In the genomic region with DNA sequence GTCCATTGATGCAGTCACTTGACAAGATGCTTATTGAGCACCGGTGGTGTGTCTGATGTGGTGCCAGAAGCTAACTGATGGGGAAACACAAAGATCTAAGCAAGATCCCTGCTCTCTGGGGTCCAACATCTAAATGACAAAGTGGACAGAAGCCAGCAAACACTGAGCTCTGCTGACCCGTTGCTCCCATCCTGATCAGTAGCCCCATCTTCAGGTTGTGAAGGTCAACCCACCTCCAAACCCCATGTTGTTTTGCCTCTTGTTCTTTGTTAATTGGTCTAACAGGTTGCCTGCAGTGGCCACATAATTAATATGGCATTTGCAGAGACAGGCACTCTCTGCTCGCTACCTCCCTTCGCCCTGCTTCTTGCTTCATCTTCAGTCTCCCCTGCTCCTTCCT, we compare ENCODE assay signal across 20 cellular contexts.
"Had no signal": no experiment of that assay in that cellular context is flagged by ENCODE, and none has a peak within 500 bp of the region (broad histone marks: within the 10 kb centered on the region; RNA-seq: fewer than 3 reads in every experiment).

No MANE protein-coding gene starts in this region.

- H3K4me3 ChIP-seq: MG63, SJSA1, SK-N-MC had no signal

- H3K9me3 ChIP-seq: MG63, SJSA1 had no signal

- H3K27me3 ChIP-seq: SJSA1 had no signal

- H3K36me3 ChIP-seq: MG63, SJSA1 had no signal

- FAIRE-seq: HepG2, RCC 7860 had no signal

- DNase-seq: IMR-90, Karpas-422, KG1, MG63, NCI-H1092 treated with DMSO at 0.1 percent for 48 hours, NCI-H1436, NCI-H1694 treated with DMSO at 0.1 percent for 48 hours, NCI-H1930, NCI-H2081, NCI-H2107, NCI-H2227 treated with DMSO at 0.1 percent for 48 hours, NCI-H526 treated with DMSO at 0.1 percent for 48 hours, NCI-H774, Right ventricle myocardium superior, RPMI8226, SIG-M5 had no signal

- H3K27ac ChIP-seq: SJSA1, SK-N-MC had no signal
